In the genomic region with DNA sequence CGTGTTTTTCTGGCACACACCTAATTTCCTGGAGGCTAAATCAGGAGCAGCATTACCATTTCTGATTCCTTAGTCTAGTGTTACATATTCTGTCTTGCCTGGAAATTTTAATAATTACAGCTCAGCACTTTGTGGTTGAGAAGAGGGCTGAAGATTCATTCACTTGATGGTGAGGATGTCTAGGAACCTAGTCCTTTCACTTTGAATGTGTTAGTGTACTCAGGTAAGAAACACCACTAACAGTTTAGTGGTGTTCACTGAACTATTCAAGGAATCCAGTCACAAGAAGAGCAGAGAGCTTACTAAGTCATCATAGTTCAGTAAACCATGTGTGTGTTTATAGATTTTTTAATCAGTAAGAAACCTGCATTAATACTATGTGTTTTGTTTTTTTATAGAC, we compare ENCODE assay signal across 2 cellular contexts.
TF ChIP-seq lines count a peak whose summit lies in the region.

No MANE protein-coding gene starts in this region.

TF ChIP-seq in SK-N-SH treated with all-trans-retinoic acid at 6 μM for 48 hours, 23 proteins besides CTCF, POLR2A, EP300 and RAD21 (continued from another document):
- TF ChIP-seq, protein P1, sequence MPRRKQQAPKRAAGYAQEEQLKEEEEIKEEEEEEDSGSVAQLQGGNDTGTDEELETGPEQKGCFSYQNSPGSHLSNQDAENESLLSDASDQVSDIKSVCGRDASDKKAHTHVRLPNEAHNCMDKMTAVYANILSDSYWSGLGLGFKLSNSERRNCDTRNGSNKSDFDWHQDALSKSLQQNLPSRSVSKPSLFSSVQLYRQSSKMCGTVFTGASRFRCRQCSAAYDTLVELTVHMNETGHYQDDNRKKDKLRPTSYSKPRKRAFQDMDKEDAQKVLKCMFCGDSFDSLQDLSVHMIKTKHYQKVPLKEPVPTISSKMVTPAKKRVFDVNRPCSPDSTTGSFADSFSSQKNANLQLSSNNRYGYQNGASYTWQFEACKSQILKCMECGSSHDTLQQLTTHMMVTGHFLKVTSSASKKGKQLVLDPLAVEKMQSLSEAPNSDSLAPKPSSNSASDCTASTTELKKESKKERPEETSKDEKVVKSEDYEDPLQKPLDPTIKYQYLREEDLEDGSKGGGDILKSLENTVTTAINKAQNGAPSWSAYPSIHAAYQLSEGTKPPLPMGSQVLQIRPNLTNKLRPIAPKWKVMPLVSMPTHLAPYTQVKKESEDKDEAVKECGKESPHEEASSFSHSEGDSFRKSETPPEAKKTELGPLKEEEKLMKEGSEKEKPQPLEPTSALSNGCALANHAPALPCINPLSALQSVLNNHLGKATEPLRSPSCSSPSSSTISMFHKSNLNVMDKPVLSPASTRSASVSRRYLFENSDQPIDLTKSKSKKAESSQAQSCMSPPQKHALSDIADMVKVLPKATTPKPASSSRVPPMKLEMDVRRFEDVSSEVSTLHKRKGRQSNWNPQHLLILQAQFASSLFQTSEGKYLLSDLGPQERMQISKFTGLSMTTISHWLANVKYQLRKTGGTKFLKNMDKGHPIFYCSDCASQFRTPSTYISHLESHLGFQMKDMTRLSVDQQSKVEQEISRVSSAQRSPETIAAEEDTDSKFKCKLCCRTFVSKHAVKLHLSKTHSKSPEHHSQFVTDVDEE (CRISPR knock-in tag; IDR thresholded peaks at IDR 0.05): no peak
- no peak for TF ChIP-seq ZFP30 (CRISPR knock-in tag; IDR thresholded peaks at IDR 0.05)
- TF ChIP-seq ZNF8 (CRISPR knock-in tag; IDR thresholded peaks at IDR 0.05): no peak
- TF ChIP-seq, protein P2, sequence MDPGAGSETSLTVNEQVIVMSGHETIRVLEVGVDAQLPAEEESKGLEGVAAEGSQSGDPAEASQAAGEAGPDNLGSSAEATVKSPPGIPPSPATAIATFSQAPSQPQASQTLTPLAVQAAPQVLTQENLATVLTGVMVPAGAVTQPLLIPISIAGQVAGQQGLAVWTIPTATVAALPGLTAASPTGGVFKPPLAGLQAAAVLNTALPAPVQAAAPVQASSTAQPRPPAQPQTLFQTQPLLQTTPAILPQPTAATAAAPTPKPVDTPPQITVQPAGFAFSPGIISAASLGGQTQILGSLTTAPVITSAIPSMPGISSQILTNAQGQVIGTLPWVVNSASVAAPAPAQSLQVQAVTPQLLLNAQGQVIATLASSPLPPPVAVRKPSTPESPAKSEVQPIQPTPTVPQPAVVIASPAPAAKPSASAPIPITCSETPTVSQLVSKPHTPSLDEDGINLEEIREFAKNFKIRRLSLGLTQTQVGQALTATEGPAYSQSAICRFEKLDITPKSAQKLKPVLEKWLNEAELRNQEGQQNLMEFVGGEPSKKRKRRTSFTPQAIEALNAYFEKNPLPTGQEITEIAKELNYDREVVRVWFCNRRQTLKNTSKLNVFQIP (CRISPR knock-in tag; IDR thresholded peaks at IDR 0.05; ENCODE audit: borderline replicate concordance, low read depth): no peak
- no peak for TF ChIP-seq ZC3H10 (CRISPR knock-in tag; IDR thresholded peaks at IDR 0.05)
- no peak for TF ChIP-seq BACH2 (CRISPR knock-in tag; IDR thresholded peaks at IDR 0.05; ENCODE audit: borderline replicate concordance)
- TF ChIP-seq GLIS3 (CRISPR knock-in tag; IDR thresholded peaks at IDR 0.05): no peak
- no peak for TF ChIP-seq CSDC2 (CRISPR knock-in tag; IDR thresholded peaks at IDR 0.05)
- TF ChIP-seq ZFP3 (CRISPR knock-in tag; IDR thresholded peaks at IDR 0.05): no peak
- TF ChIP-seq, protein P3, sequence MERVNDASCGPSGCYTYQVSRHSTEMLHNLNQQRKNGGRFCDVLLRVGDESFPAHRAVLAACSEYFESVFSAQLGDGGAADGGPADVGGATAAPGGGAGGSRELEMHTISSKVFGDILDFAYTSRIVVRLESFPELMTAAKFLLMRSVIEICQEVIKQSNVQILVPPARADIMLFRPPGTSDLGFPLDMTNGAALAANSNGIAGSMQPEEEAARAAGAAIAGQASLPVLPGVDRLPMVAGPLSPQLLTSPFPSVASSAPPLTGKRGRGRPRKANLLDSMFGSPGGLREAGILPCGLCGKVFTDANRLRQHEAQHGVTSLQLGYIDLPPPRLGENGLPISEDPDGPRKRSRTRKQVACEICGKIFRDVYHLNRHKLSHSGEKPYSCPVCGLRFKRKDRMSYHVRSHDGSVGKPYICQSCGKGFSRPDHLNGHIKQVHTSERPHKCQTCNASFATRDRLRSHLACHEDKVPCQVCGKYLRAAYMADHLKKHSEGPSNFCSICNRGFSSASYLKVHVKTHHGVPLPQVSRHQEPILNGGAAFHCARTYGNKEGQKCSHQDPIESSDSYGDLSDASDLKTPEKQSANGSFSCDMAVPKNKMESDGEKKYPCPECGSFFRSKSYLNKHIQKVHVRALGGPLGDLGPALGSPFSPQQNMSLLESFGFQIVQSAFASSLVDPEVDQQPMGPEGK (CRISPR knock-in tag; IDR thresholded peaks at IDR 0.05; ENCODE audit: borderline replicate concordance): no peak
- TF ChIP-seq ISL1 (CRISPR knock-in tag; IDR thresholded peaks at IDR 0.05): no peak
- no peak for TF ChIP-seq PPARA (CRISPR knock-in tag; IDR thresholded peaks at IDR 0.05; ENCODE audit: borderline replicate concordance)
- TF ChIP-seq TCF4 (CRISPR knock-in tag; IDR thresholded peaks at IDR 0.05; ENCODE audit: borderline replicate concordance): no peak
- TF ChIP-seq, protein P4, sequence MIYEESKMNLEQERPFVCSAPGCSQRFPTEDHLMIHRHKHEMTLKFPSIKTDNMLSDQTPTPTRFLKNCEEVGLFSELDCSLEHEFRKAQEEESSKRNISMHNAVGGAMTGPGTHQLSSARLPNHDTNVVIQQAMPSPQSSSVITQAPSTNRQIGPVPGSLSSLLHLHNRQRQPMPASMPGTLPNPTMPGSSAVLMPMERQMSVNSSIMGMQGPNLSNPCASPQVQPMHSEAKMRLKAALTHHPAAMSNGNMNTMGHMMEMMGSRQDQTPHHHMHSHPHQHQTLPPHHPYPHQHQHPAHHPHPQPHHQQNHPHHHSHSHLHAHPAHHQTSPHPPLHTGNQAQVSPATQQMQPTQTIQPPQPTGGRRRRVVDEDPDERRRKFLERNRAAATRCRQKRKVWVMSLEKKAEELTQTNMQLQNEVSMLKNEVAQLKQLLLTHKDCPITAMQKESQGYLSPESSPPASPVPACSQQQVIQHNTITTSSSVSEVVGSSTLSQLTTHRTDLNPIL (CRISPR knock-in tag; IDR thresholded peaks at IDR 0.05; ENCODE audit: low read depth): no peak
- no peak for TF ChIP-seq TOX (CRISPR knock-in tag; IDR thresholded peaks at IDR 0.05; ENCODE audit: borderline replicate concordance)

TF ChIP-seq in SK-N-SH, 30 proteins besides CTCF, POLR2A, EP300 and RAD21 (continued from another document):
- TF ChIP-seq, protein P5, sequence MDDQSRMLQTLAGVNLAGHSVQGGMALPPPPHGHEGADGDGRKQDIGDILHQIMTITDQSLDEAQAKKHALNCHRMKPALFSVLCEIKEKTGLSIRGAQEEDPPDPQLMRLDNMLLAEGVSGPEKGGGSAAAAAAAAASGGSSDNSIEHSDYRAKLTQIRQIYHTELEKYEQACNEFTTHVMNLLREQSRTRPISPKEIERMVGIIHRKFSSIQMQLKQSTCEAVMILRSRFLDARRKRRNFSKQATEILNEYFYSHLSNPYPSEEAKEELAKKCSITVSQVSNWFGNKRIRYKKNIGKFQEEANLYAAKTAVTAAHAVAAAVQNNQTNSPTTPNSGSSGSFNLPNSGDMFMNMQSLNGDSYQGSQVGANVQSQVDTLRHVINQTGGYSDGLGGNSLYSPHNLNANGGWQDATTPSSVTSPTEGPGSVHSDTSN (IDR thresholded peaks at IDR 0.05): no peak
- TF ChIP-seq TAF1 (IDR thresholded peaks at IDR 0.05; ENCODE audit: borderline replicate concordance, low read depth, low read length): no peak
- TF ChIP-seq FOXM1 (IDR thresholded peaks at IDR 0.05; ENCODE audit: low read depth): no peak
- TF ChIP-seq JUND (IDR thresholded peaks at IDR 0.05): no peak
- no peak for TF ChIP-seq MEF2A (IDR thresholded peaks at IDR 0.05; ENCODE audit: borderline replicate concordance, low read depth)
- TF ChIP-seq, protein P6, sequence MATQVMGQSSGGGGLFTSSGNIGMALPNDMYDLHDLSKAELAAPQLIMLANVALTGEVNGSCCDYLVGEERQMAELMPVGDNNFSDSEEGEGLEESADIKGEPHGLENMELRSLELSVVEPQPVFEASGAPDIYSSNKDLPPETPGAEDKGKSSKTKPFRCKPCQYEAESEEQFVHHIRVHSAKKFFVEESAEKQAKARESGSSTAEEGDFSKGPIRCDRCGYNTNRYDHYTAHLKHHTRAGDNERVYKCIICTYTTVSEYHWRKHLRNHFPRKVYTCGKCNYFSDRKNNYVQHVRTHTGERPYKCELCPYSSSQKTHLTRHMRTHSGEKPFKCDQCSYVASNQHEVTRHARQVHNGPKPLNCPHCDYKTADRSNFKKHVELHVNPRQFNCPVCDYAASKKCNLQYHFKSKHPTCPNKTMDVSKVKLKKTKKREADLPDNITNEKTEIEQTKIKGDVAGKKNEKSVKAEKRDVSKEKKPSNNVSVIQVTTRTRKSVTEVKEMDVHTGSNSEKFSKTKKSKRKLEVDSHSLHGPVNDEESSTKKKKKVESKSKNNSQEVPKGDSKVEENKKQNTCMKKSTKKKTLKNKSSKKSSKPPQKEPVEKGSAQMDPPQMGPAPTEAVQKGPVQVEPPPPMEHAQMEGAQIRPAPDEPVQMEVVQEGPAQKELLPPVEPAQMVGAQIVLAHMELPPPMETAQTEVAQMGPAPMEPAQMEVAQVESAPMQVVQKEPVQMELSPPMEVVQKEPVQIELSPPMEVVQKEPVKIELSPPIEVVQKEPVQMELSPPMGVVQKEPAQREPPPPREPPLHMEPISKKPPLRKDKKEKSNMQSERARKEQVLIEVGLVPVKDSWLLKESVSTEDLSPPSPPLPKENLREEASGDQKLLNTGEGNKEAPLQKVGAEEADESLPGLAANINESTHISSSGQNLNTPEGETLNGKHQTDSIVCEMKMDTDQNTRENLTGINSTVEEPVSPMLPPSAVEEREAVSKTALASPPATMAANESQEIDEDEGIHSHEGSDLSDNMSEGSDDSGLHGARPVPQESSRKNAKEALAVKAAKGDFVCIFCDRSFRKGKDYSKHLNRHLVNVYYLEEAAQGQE (IDR thresholded peaks at IDR 0.05; ENCODE audit: low read depth, low read length): no peak
- no peak for TF ChIP-seq TCF12 (IDR thresholded peaks at IDR 0.05)
- TF ChIP-seq ELF1 (IDR thresholded peaks at IDR 0.05): no peak
- no peak for TF ChIP-seq MXI1 (IDR thresholded peaks at IDR 0.05; ENCODE audit: low read depth, low read length)
- TF ChIP-seq, protein P7, sequence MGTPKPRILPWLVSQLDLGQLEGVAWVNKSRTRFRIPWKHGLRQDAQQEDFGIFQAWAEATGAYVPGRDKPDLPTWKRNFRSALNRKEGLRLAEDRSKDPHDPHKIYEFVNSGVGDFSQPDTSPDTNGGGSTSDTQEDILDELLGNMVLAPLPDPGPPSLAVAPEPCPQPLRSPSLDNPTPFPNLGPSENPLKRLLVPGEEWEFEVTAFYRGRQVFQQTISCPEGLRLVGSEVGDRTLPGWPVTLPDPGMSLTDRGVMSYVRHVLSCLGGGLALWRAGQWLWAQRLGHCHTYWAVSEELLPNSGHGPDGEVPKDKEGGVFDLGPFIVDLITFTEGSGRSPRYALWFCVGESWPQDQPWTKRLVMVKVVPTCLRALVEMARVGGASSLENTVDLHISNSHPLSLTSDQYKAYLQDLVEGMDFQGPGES (IDR thresholded peaks at IDR 0.05; ENCODE audit: low read depth, low read length): no peak
- no peak for TF ChIP-seq NFIC (IDR thresholded peaks at IDR 0.05; ENCODE audit: borderline replicate concordance)
- TF ChIP-seq RFX5 (IDR thresholded peaks at IDR 0.05; ENCODE audit: low read length): no peak
